In genomic region chr3:149085828-149086231, GRCh38 we compare ENCODE assay signal across 8 cellular contexts. TPM values are rescaled to one million over a fixed set of nuclear protein-coding genes. Genes with fewer than 3 reads are reported as not detected.
DNase-seq lines count a peak whose midpoint lies in the region; ATAC-seq and TF ChIP-seq lines count a peak whose summit lies in the region.

No MANE protein-coding gene starts in this region.

- BruUV-seq in PC-3 (replicated peaks; lab: Mats Ljungman, UMichigan) = TSS peak; percentile 69

- TF ChIP-seq CTCF in PC-3 (conservative IDR thresholded peaks at IDR 0.05; ENCODE audit: low read depth, low read length) (no peak), choroid plexus epithelial cell (conservative IDR thresholded peaks at IDR 0.05; ENCODE audit: low read depth, low read length) (no peak), left lung (IDR thresholded peaks at IDR 0.05) (no peak)

- intact Hi-C loops in PC-3 (cut with micrococcal nuclease) (loop anchor here (2.0 kb wide), 2 partner anchors 43 to 131 kb away; no protein-coding TSS in a partner anchor), left lung (cut with DNase I) (no loop called here)

- H3K27ac ChIP-seq in PC-3 (ENCODE audit: low read length) = no peak overlapping the region
- peak overlapping the region; percentile 62 to 67 for H3K27ac ChIP-seq in left lung
- peak overlapping the region; percentile 62 for H3K27ac ChIP-seq in subcutaneous abdominal adipose tissue (ENCODE audit: low read depth, low read length)

- H4K20me1 ChIP-seq in PC-3 (ENCODE audit: low read length) = no peaks in the 10 kb centered on the region

- H3K79me2 ChIP-seq in PC-3 (ENCODE audit: low read length) = peaks cover 50% of the 10 kb centered on the region

- H3K9me3 ChIP-seq in PC-3 (ENCODE audit: low read length) (no peaks in the 10 kb centered on the region), left lung (no peaks in the 10 kb centered on the region), subcutaneous abdominal adipose tissue (ENCODE audit: control insufficient read depth in 5 of 5, low read length in 5 of 5) (no peaks in the 10 kb centered on the region)

- POLR2A ChIA-PET in PC-3 (lab: Charles Lee; ENCODE audit: unreplicated experiment) = no interaction called here

- ATAC-seq in GM19025 (IDR thresholded peaks at IDR 0.05; ENCODE audit: low read depth, unreplicated experiment) (peak; percentile 15), HG03135 (IDR thresholded peaks at IDR 0.05; ENCODE audit: unreplicated experiment) (peak; percentile 40), PC-3 (peak; percentile 50), left lung (peak; percentile 59)

- H3K4me3 ChIP-seq in PC-3 (ENCODE audit: low read length) (peak overlapping the region; percentile 98), choroid plexus epithelial cell (ENCODE audit: low read depth, low read length) (peak overlapping the region; percentile 91), left lung (peak overlapping the region; percentile 79 to 82), subcutaneous abdominal adipose tissue (ENCODE audit: low read depth in 1 of 5, low read length in 5 of 5) (peak overlapping the region; percentile 87 to 98 (median 95))

- H3K4me2 ChIP-seq in PC-3 (ENCODE audit: low read length) = peak overlapping the region; percentile 91

- H3K9ac ChIP-seq in PC-3 (ENCODE audit: low read length) = peak overlapping the region; percentile 80
- peak overlapping the region in 4 of 5 donors; percentile 71 to 83 (median 82) for H3K9ac ChIP-seq in subcutaneous abdominal adipose tissue (ENCODE audit: low read length in 5 of 5)

- CTCF ChIA-PET in PC-3 (lab: Charles Lee) = no interaction called here

- no peaks in the 10 kb centered on the region for H3K9me2 ChIP-seq in PC-3 (replicated peaks; ENCODE audit: low read length)

- peaks cover 16% of the 10 kb centered on the region for H3K4me1 ChIP-seq in PC-3 (ENCODE audit: insufficient read depth, low read length)
- peaks cover 5 to 17% of the 10 kb centered on the region in 2 donors for H3K4me1 ChIP-seq in left lung
- H3K4me1 ChIP-seq in subcutaneous abdominal adipose tissue (ENCODE audit: control insufficient read depth in 5 of 5, insufficient read depth in 5 of 5, low read length in 5 of 5) = peaks cover 0 to 39% (median 19%) of the 10 kb centered on the region in 5 donors

- H3F3A ChIP-seq in PC-3 (ENCODE audit: low read length, unreplicated experiment) = no peaks in the 10 kb centered on the region

- H3K27me3 ChIP-seq in PC-3 (ENCODE audit: low read length) (no peaks in the 10 kb centered on the region), left lung (no peaks in the 10 kb centered on the region), subcutaneous abdominal adipose tissue (ENCODE audit: control insufficient read depth in 5 of 5, insufficient read depth in 4 of 5, low read length in 5 of 5) (no peaks in the 10 kb centered on the region)

- H3K36me3 ChIP-seq in PC-3 (ENCODE audit: low read depth, low read length) (no peaks in the 10 kb centered on the region), left lung (no peaks in the 10 kb centered on the region), subcutaneous abdominal adipose tissue (ENCODE audit: control insufficient read depth in 5 of 5, insufficient read depth in 5 of 5, low read length in 5 of 5) (peaks cover 0 to 4% (median 0%) of the 10 kb centered on the region in 5 donors)

- in situ Hi-C loops in Caki2 (cut with HindIII; ENCODE audit: low pct_unique_long_range_greater_than_20kb, low sequenced_read_pairs) = no loop called here

- H2AFZ ChIP-seq in PC-3 (ENCODE audit: low read length) = peak overlapping the region; percentile 93

- DNase-seq in Caki2 (ENCODE audit: low read depth) (peak; percentile 59), PC-3 (peak; percentile 46), choroid plexus epithelial cell (ENCODE audit: low read depth) (peak; percentile 52), left lung (no peak), ecto neural progenitor cell (ENCODE audit: low spot score) (no peak)

RNA-seq across cellular contexts. Expression of gene HLTF, which starts 0.5 kb away (rescaled TPM):
- 9.4 and 18.3 TPM in 2 replicates for total RNA-seq in Caki2 (2014; rRNA removed; shearing (Covaris generic); ENCODE audit: low replicate concordance)
- 36.5 and 43.3 TPM in 2 replicates for total RNA-seq in PC-3 (2014; rRNA removed)
- total RNA-seq in left lung = 10 to 100 TPM; 27.5 to 32.9 TPM

RNA-seq across cellular contexts. Expression of gene HPS3, which starts 43.6 kb away (rescaled TPM):
- total RNA-seq in Caki2 (2014; rRNA removed; shearing (Covaris generic); ENCODE audit: low replicate concordance) = 39.8 and 59.8 TPM in 2 replicates
- 11.3 and 13.9 TPM in 2 replicates for total RNA-seq in PC-3 (2014; rRNA removed)
- 10 to 100 TPM; 26.2 to 28.7 TPM for total RNA-seq in left lung

Comparison
In these comparisons a context has a peak if more than half of its experiments do, and no peak if none do; other contexts are left out.
1. DNase-seq: peak in Caki2 (single experiment), PC-3 (single experiment) and choroid plexus epithelial cell (single experiment); none in left lung (0 of 2) and ecto neural progenitor cell (single experiment).
2. Peak in every context shown above with its lines, with median percentiles within 50 percentile points of each other: ATAC-seq and H3K4me3 ChIP-seq.